In genomic region chr22:49824936-49825335, GRCh38 we compare ENCODE assay signal across 1 cellular context.
TF ChIP-seq lines count a peak whose summit lies in the region.

No MANE protein-coding gene starts in this region.

TF ChIP-seq in K562, 482 proteins besides CTCF, POLR2A, EP300 and RAD21:
- peak; percentile 55; the same call in 1 of the 2 replicates for TF ChIP-seq RBFOX2 (IDR thresholded peaks at IDR 0.05; ENCODE audit: low read depth, low read length)
- TF ChIP-seq XRCC4 (IDR thresholded peaks at IDR 0.05; ENCODE audit: extremely low read depth, insufficient read depth, insufficient read length): no peak
